Comparison of ENCODE assay signal across 17 cellular contexts in genomic region chr2:200172944-200173481, GRCh38.
DNase-seq lines count a peak whose midpoint lies in the region; ATAC-seq, FAIRE-seq and TF ChIP-seq lines count a peak whose summit lies in the region.
"Had no signal": no experiment of that assay in that cellular context is flagged by ENCODE, and none has a peak within 500 bp of the region (broad histone marks: within the 10 kb centered on the region; RNA-seq: fewer than 3 reads in every experiment).

No MANE protein-coding gene starts in this region.

- DNase-seq in EL (peak; percentile 61), NCI-H1694 treated with DMSO at 0.1 percent for 48 hours (lab: John Stamatoyannopoulos, UW) (peak; percentile 48), osteocyte (ENCODE audit: extremely low spot score, unreplicated experiment) (no peak), type B pancreatic cell (ENCODE audit: extremely low spot score, unreplicated experiment) (no peak), A172 (ENCODE audit: low spot score) (no peak), mucosa of descending colon (no peak)
- DNase-seq: GOT3; heart left ventricle; NCI-H187; NCI-H510A; sigmoid colon; stimulated activated CD4-positive, alpha-beta T cell treated with anti-CD3 and anti-CD28 coated beads, Interleukin-4, amount 100 ng/mL, for 1 hour had no signal

- no peaks in the 10 kb centered on the region for H3K36me3 ChIP-seq in mucosa of descending colon (ENCODE audit: low read depth)
- H3K36me3 ChIP-seq: BLaER1, heart left ventricle, sigmoid colon had no signal

- H3K9me3 Mint-ChIP-seq in osteocyte (ENCODE audit: unreplicated experiment) (peaks cover 8% of the 10 kb centered on the region), type B pancreatic cell (peaks cover 18% of the 10 kb centered on the region)

- H3K4me3 Mint-ChIP-seq in osteocyte (ENCODE audit: unreplicated experiment) (no peak overlapping the region), type B pancreatic cell (no peak overlapping the region)
- H3K4me3 Mint-ChIP-seq: dendritic cell treated with granulocyte-macrophage colony-stimulating factor and Interleukin-4, amounts not matched to agents 40 ng/mL and 50 ng/mL, for 4 days had no signal

- H3K4me1 ChIP-seq in mucosa of descending colon (ENCODE audit: low read depth): no peaks in the 10 kb centered on the region
- H3K4me1 ChIP-seq: BLaER1, sigmoid colon had no signal

- H3K9me3 ChIP-seq in mucosa of descending colon: no peaks in the 10 kb centered on the region
- H3K9me3 ChIP-seq: heart left ventricle, sigmoid colon had no signal

- no peak overlapping the region for H3K4me3 ChIP-seq in mucosa of descending colon
- H3K4me3 ChIP-seq: BLaER1, heart left ventricle, sigmoid colon had no signal

- H3K27me3 Mint-ChIP-seq in osteocyte (ENCODE audit: unreplicated experiment) (no peaks in the 10 kb centered on the region), type B pancreatic cell (peaks cover 2% of the 10 kb centered on the region)

- no peak for TF ChIP-seq CTCF in osteocyte (IDR thresholded peaks at IDR 0.05)
- no peak for TF ChIP-seq CTCF in type B pancreatic cell (conservative IDR thresholded peaks at IDR 0.05)
- no peak for TF ChIP-seq CTCF in mucosa of descending colon (IDR thresholded peaks at IDR 0.05)

- FAIRE-seq in endometrium (lab: Jason Lieb, UNC): peak; percentile 76

- H3K36me3 Mint-ChIP-seq in osteocyte (ENCODE audit: unreplicated experiment) (no peaks in the 10 kb centered on the region), type B pancreatic cell (no peaks in the 10 kb centered on the region)

- H3K4me1 Mint-ChIP-seq in osteocyte (ENCODE audit: unreplicated experiment) (peaks cover 50% of the 10 kb centered on the region), type B pancreatic cell (ENCODE audit: unreplicated experiment) (peaks cover 15% of the 10 kb centered on the region)

- H3K27ac Mint-ChIP-seq in osteocyte (ENCODE audit: unreplicated experiment): peak overlapping the region; percentile 81
- no peak overlapping the region for H3K27ac Mint-ChIP-seq in type B pancreatic cell
- H3K27ac Mint-ChIP-seq: dendritic cell treated with granulocyte-macrophage colony-stimulating factor and Interleukin-4, amounts not matched to agents 40 ng/mL and 50 ng/mL, for 4 days had no signal

- ATAC-seq in mucosa of descending colon (no peak), GM21723 (IDR thresholded peaks at IDR 0.05; ENCODE audit: unreplicated experiment) (no peak)
- ATAC-seq: heart left ventricle, Right ventricle myocardium inferior had no signal

- intact Hi-C loops in mucosa of descending colon (cut with DNase I, micrococcal nuclease): no loop called here

Comparison
In these comparisons a context has a peak if more than half of its experiments do, and no peak if none do; other contexts are left out.
1. DNase-seq: peak in EL (single experiment) and NCI-H1694 treated with DMSO at 0.1 percent for 48 hours (single experiment); none in osteocyte (single experiment), type B pancreatic cell (single experiment), A172 (single experiment) and mucosa of descending colon (0 of 3).